ENCODE assay signal across 1 cellular context in the genomic region with DNA sequence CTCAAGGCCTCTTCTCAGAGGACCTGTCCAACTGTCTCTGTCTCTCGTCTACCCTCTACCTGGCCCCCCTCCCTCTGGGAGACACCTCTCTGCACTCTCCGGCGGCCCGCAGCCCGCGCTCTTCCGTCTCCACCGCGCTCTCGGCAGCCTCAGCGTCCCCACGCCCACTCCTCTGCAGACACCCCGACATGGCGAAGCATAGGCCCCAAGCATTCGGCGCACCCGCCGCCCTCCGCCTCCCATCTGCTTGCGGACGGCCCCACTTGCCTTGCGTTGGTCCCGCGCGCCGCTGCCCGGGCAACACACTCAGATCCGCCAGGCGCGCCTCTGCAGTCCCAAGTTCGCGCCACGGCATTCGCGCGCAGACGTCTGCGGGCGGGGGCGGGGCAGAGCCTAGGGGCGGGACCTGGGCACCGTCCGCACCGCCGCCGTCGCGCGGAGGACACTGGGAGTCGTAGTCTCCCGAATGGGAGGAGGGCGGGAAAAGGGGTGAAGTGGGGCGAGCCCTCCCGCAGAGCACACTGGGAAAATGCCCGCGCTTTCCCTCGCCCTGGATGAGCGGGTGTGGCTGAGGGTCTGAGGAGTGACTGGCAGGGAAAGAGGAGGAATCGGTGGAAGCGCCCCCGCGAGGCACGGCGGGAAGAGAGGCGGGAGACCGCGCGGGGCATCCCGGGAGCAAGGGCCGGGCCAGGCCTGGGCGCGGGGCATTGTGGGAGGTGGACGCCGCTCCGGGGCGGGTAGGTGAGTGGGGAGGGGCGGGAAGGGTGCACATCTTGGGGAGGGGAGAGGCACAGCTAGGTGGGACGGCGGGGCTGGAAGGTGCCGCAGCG.
TF ChIP-seq lines count a peak whose summit lies in the region.

A gene (minus strand): TSS at position 371 of the 830 bp plus-strand sequence. CDS start 4,778 bp downstream, outside the sequence.
A gene (plus strand): TSS at position 707 of the 830 bp plus-strand sequence. CDS start 1,123 bp downstream, outside the sequence.

TF ChIP-seq in K562, 482 proteins besides CTCF, POLR2A, EP300 and RAD21 (continued from another document and continues in another):
- TF ChIP-seq, protein P1, sequence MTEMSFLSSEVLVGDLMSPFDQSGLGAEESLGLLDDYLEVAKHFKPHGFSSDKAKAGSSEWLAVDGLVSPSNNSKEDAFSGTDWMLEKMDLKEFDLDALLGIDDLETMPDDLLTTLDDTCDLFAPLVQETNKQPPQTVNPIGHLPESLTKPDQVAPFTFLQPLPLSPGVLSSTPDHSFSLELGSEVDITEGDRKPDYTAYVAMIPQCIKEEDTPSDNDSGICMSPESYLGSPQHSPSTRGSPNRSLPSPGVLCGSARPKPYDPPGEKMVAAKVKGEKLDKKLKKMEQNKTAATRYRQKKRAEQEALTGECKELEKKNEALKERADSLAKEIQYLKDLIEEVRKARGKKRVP (CRISPR knock-in tag; IDR thresholded peaks at IDR 0.05) = peak; percentile 27; the same call in 1 of the 2 replicates
- TF ChIP-seq, protein P2, sequence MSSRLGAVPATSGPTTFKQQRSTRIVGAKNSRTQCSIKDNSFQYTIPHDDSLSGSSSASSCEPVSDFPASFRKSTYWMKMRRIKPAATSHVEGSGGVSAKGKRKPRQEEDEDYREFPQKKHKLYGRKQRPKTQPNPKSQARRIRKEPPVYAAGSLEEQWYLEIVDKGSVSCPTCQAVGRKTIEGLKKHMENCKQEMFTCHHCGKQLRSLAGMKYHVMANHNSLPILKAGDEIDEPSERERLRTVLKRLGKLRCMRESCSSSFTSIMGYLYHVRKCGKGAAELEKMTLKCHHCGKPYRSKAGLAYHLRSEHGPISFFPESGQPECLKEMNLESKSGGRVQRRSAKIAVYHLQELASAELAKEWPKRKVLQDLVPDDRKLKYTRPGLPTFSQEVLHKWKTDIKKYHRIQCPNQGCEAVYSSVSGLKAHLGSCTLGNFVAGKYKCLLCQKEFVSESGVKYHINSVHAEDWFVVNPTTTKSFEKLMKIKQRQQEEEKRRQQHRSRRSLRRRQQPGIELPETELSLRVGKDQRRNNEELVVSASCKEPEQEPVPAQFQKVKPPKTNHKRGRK (tag; IDR thresholded peaks at IDR 0.05) = no peak
- TF ChIP-seq TCF3 (CRISPR knock-in tag; IDR thresholded peaks at IDR 0.05) (no peak), ZNF41 (CRISPR knock-in tag; conservative IDR thresholded peaks at IDR 0.05) (no peak), SUPT5H (IDR thresholded peaks at IDR 0.05) (peak; percentile 90), BACH1 (tag; IDR thresholded peaks at IDR 0.05) (no peak), SP1 (CRISPR knock-in tag; IDR thresholded peaks at IDR 0.05) (peak; percentile 98), TAF1 (IDR thresholded peaks at IDR 0.05; ENCODE audit: control insufficient read depth, extremely low read depth, insufficient read depth, low read length, severe bottlenecking) (peak; percentile 42), ATF7 (IDR thresholded peaks at IDR 0.05) (peak; percentile 76), GATAD2A (IDR thresholded peaks at IDR 0.05) (0 out of 2 replicates have a peak, but pooled peaks have one; percentile 26), HCFC1 (IDR thresholded peaks at IDR 0.05; ENCODE audit: low read depth, low read length) (peak; percentile 87), CHCHD3 (CRISPR knock-in tag; IDR thresholded peaks at IDR 0.05) (no peak), CEBPB (tag; IDR thresholded peaks at IDR 0.05) (no peak), PRPF4 (IDR thresholded peaks at IDR 0.05; ENCODE audit: insufficient read depth, low read depth, low read length, poor library complexity, severe bottlenecking) (no peak), PYGO2 (tag; IDR thresholded peaks at IDR 0.05) (no peak), STAG1 (CRISPR knock-in tag; IDR thresholded peaks at IDR 0.05; ENCODE audit: borderline replicate concordance) (no peak), ZNF175 (CRISPR knock-in tag; IDR thresholded peaks at IDR 0.05; ENCODE audit: low read depth) (peak; percentile 75; the same call in 1 of the 2 replicates), BHLHE40 (IDR thresholded peaks at IDR 0.05; ENCODE audit: low read length) (0 out of 2 replicates have a peak, but pooled peaks have one; percentile 43), JUN (IDR thresholded peaks at IDR 0.05; ENCODE audit: borderline replicate concordance, low read depth, low read length) (no peak), JUN (CRISPR knock-in tag; IDR thresholded peaks at IDR 0.05; ENCODE audit: borderline replicate concordance) (peak; percentile 82; the same call in 1 of the 2 replicates), SIN3B (IDR thresholded peaks at IDR 0.05; ENCODE audit: low read depth) (peak; percentile 36; the same call in 1 of the 2 replicates), ZNF316 (IDR thresholded peaks at IDR 0.05) (0 out of 2 replicates have a peak, but pooled peaks have one; percentile 12), KDM1A (IDR thresholded peaks at IDR 0.05) (no peak), RUNX1 (IDR thresholded peaks at IDR 0.05; ENCODE audit: low read depth) (0 out of 2 replicates have a peak, but pooled peaks have one; percentile 14), ZNF77 (CRISPR knock-in tag; IDR thresholded peaks at IDR 0.05) (no peak), RBM34 (IDR thresholded peaks at IDR 0.05; ENCODE audit: borderline replicate concordance, insufficient read depth, low read length) (no peak), XRCC5 (IDR thresholded peaks at IDR 0.05; ENCODE audit: low read depth, low read length) (peak; percentile 48; the same call in 1 of the 2 replicates), ERF (CRISPR knock-in tag; IDR thresholded peaks at IDR 0.05) (0 out of 2 replicates have a peak, but pooled peaks have one; percentile 55), ZNF24 (IDR thresholded peaks at IDR 0.05) (no peak), ZNF76 (CRISPR knock-in tag; IDR thresholded peaks at IDR 0.05; ENCODE audit: borderline replicate concordance) (peak; percentile 91; the same call in 1 of the 2 replicates), RBBP5 (IDR thresholded peaks at IDR 0.05; ENCODE audit: borderline replicate concordance, insufficient read depth, low read length, poor library complexity, severe bottlenecking) (peak; percentile 33), NUFIP1 (IDR thresholded peaks at IDR 0.05; ENCODE audit: partially characterized antibody) (no peak), HNRNPL (IDR thresholded peaks at IDR 0.05; ENCODE audit: low read depth, low read length) (no peak)
- TF ChIP-seq, protein P3, sequence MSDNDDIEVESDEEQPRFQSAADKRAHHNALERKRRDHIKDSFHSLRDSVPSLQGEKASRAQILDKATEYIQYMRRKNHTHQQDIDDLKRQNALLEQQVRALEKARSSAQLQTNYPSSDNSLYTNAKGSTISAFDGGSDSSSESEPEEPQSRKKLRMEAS (CRISPR knock-in tag; IDR thresholded peaks at IDR 0.05) = peak; percentile 83
- TF ChIP-seq, protein P4, sequence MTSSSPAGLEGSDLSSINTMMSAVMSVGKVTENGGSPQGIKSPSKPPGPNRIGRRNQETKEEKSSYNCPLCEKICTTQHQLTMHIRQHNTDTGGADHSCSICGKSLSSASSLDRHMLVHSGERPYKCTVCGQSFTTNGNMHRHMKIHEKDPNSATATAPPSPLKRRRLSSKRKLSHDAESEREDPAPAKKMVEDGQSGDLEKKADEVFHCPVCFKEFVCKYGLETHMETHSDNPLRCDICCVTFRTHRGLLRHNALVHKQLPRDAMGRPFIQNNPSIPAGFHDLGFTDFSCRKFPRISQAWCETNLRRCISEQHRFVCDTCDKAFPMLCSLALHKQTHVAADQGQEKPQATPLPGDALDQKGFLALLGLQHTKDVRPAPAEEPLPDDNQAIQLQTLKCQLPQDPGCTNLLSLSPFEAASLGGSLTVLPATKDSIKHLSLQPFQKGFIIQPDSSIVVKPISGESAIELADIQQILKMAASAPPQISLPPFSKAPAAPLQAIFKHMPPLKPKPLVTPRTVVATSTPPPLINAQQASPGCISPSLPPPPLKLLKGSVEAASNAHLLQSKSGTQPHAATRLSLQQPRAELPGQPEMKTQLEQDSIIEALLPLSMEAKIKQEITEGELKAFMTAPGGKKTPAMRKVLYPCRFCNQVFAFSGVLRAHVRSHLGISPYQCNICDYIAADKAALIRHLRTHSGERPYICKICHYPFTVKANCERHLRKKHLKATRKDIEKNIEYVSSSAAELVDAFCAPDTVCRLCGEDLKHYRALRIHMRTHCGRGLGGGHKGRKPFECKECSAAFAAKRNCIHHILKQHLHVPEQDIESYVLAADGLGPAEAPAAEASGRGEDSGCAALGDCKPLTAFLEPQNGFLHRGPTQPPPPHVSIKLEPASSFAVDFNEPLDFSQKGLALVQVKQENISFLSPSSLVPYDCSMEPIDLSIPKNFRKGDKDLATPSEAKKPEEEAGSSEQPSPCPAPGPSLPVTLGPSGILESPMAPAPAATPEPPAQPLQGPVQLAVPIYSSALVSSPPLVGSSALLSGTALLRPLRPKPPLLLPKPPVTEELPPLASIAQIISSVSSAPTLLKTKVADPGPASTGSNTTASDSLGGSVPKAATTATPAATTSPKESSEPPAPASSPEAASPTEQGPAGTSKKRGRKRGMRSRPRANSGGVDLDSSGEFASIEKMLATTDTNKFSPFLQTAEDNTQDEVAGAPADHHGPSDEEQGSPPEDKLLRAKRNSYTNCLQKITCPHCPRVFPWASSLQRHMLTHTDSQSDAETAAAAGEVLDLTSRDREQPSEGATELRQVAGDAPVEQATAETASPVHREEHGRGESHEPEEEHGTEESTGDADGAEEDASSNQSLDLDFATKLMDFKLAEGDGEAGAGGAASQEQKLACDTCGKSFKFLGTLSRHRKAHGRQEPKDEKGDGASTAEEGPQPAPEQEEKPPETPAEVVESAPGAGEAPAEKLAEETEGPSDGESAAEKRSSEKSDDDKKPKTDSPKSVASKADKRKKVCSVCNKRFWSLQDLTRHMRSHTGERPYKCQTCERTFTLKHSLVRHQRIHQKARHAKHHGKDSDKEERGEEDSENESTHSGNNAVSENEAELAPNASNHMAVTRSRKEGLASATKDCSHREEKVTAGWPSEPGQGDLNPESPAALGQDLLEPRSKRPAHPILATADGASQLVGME (CRISPR knock-in tag; IDR thresholded peaks at IDR 0.05) = no peak
- TF ChIP-seq, protein P5, sequence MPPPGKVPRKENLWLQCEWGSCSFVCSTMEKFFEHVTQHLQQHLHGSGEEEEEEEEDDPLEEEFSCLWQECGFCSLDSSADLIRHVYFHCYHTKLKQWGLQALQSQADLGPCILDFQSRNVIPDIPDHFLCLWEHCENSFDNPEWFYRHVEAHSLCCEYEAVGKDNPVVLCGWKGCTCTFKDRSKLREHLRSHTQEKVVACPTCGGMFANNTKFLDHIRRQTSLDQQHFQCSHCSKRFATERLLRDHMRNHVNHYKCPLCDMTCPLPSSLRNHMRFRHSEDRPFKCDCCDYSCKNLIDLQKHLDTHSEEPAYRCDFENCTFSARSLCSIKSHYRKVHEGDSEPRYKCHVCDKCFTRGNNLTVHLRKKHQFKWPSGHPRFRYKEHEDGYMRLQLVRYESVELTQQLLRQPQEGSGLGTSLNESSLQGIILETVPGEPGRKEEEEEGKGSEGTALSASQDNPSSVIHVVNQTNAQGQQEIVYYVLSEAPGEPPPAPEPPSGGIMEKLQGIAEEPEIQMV (tag; conservative IDR thresholded peaks at IDR 0.05; ENCODE audit: low read depth) = 0 out of 2 replicates have a peak, but pooled peaks have one; percentile 37
- TF ChIP-seq, protein P6, sequence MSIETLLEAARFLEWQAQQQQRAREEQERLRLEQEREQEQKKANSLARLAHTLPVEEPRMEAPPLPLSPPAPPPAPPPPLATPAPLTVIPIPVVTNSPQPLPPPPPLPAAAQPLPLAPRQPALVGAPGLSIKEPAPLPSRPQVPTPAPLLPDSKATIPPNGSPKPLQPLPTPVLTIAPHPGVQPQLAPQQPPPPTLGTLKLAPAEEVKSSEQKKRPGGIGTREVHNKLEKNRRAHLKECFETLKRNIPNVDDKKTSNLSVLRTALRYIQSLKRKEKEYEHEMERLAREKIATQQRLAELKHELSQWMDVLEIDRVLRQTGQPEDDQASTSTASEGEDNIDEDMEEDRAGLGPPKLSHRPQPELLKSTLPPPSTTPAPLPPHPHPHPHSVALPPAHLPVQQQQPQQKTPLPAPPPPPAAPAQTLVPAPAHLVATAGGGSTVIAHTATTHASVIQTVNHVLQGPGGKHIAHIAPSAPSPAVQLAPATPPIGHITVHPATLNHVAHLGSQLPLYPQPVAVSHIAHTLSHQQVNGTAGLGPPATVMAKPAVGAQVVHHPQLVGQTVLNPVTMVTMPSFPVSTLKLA (conservative IDR thresholded peaks at IDR 0.05) = peak; percentile 79 to 86
- TF ChIP-seq, protein P7, sequence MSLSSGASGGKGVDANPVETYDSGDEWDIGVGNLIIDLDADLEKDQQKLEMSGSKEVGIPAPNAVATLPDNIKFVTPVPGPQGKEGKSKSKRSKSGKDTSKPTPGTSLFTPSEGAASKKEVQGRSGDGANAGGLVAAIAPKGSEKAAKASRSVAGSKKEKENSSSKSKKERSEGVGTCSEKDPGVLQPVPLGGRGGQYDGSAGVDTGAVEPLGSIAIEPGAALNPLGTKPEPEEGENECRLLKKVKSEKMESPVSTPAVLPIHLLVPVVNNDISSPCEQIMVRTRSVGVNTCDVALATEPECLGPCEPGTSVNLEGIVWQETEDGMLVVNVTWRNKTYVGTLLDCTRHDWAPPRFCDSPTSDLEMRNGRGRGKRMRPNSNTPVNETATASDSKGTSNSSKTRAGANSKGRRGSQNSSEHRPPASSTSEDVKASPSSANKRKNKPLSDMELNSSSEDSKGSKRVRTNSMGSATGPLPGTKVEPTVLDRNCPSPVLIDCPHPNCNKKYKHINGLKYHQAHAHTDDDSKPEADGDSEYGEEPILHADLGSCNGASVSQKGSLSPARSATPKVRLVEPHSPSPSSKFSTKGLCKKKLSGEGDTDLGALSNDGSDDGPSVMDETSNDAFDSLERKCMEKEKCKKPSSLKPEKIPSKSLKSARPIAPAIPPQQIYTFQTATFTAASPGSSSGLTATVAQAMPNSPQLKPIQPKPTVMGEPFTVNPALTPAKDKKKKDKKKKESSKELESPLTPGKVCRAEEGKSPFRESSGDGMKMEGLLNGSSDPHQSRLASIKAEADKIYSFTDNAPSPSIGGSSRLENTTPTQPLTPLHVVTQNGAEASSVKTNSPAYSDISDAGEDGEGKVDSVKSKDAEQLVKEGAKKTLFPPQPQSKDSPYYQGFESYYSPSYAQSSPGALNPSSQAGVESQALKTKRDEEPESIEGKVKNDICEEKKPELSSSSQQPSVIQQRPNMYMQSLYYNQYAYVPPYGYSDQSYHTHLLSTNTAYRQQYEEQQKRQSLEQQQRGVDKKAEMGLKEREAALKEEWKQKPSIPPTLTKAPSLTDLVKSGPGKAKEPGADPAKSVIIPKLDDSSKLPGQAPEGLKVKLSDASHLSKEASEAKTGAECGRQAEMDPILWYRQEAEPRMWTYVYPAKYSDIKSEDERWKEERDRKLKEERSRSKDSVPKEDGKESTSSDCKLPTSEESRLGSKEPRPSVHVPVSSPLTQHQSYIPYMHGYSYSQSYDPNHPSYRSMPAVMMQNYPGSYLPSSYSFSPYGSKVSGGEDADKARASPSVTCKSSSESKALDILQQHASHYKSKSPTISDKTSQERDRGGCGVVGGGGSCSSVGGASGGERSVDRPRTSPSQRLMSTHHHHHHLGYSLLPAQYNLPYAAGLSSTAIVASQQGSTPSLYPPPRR (CRISPR knock-in tag; IDR thresholded peaks at IDR 0.05; ENCODE audit: borderline replicate concordance) = no peak
- TF ChIP-seq, protein P8, sequence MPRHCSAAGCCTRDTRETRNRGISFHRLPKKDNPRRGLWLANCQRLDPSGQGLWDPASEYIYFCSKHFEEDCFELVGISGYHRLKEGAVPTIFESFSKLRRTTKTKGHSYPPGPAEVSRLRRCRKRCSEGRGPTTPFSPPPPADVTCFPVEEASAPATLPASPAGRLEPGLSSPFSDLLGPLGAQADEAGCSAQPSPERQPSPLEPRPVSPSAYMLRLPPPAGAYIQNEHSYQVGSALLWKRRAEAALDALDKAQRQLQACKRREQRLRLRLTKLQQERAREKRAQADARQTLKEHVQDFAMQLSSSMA (CRISPR knock-in tag; IDR thresholded peaks at IDR 0.05) = peak; percentile 98
